In the genomic region with DNA sequence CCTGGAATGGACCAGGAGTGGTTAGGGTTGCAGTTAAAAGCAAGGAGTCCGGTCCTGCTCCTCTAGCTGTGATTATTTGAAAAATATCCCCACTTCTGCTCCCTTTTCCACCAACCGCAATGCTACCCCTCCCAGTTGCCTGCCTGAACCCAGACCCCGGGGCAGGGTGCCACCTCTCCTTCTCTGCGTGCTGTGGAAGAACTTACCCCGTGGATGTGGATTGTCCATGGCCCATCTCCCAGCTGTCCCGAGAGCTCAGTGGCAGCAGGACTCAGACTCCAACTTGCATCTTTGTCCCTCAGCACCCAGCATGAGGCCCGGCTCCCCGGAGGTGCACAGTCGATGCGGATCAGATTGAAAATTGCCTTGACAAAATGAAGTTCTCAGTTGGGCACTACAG, we compare ENCODE assay signal across 1 cellular context.
TF ChIP-seq lines count a peak whose summit lies in the region.

No MANE protein-coding gene starts in this region.

TF ChIP-seq in WTC11, 78 proteins besides CTCF, POLR2A, EP300 and RAD21 (continued from another document):
- TF ChIP-seq, protein P1, sequence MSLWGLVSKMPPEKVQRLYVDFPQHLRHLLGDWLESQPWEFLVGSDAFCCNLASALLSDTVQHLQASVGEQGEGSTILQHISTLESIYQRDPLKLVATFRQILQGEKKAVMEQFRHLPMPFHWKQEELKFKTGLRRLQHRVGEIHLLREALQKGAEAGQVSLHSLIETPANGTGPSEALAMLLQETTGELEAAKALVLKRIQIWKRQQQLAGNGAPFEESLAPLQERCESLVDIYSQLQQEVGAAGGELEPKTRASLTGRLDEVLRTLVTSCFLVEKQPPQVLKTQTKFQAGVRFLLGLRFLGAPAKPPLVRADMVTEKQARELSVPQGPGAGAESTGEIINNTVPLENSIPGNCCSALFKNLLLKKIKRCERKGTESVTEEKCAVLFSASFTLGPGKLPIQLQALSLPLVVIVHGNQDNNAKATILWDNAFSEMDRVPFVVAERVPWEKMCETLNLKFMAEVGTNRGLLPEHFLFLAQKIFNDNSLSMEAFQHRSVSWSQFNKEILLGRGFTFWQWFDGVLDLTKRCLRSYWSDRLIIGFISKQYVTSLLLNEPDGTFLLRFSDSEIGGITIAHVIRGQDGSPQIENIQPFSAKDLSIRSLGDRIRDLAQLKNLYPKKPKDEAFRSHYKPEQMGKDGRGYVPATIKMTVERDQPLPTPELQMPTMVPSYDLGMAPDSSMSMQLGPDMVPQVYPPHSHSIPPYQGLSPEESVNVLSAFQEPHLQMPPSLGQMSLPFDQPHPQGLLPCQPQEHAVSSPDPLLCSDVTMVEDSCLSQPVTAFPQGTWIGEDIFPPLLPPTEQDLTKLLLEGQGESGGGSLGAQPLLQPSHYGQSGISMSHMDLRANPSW (CRISPR knock-in tag; conservative IDR thresholded peaks at IDR 0.05; ENCODE audit: low read depth), result no peak
- TF ChIP-seq, protein P2, sequence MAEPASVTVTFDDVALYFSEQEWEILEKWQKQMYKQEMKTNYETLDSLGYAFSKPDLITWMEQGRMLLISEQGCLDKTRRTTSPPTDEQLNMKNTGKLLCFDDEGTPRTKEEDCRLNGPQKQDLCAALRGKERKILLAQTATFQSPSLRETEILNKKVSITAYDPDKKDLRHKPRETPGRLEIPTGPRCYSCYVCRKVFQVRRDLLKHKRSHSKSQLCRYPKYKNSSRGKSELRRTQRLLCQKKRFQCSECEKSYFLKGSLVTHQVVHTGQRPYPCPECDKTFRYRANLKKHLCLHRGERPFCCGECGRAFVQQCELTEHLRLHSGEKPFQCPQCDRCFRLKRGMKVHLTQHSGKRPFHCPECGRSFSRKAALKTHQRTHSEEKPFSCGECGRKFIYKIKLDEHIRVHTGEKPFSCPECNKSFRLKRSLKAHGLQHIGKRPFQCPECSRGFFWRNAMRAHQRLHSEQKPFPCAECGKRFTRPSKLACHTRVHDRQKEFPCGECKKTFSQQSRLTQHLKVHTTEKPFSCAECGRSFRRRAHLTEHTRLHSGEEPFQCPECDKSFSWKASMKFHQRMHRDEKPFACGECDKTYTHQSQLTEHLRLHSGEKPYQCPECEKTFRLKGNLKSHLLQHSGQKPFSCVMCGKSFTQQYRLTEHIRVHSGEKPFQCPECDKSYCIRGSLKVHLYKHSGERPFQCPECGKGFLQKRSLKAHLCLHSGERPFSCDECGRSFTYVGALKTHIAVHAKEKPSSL (CRISPR knock-in tag; conservative IDR thresholded peaks at IDR 0.05), result no peak
- TF ChIP-seq PRRX2 (CRISPR knock-in tag; IDR thresholded peaks at IDR 0.05), result no peak
- no peak for TF ChIP-seq GTF2I (CRISPR knock-in tag; conservative IDR thresholded peaks at IDR 0.05)
TF ChIP-seq in WTC11: peak in this region for 0.
